Comparison of ENCODE assay signal across 12 cellular contexts in genomic region chr2:109335586-109336266, GRCh38.
DNase-seq lines count a peak whose midpoint lies in the region; ATAC-seq, FAIRE-seq and TF ChIP-seq lines count a peak whose summit lies in the region.
"Had no signal": no experiment of that assay in that cellular context is flagged by ENCODE, and none has a peak within 500 bp of the region (broad histone marks: within the 10 kb centered on the region; RNA-seq: fewer than 3 reads in every experiment).

No MANE protein-coding gene starts in this region.

- no peaks in the 10 kb centered on the region for H3K79me2 ChIP-seq in GM23338 (replicated peaks; ENCODE audit: insufficient read depth)
- no peaks in the 10 kb centered on the region for H3K79me2 ChIP-seq in HepG2 (ENCODE audit: insufficient read depth, low read length)

- peaks cover 0 to 17% (median 4%) of the 10 kb centered on the region in 11 experiments; a peak in 4 of 22 replicates for H3K36me3 ChIP-seq in BLaER1 treated with 17β-estradiol and CSF1 and Interleukin-3, amounts not matched to agents 10 nM and 100 nM
- H3K36me3 ChIP-seq in adipocyte (ENCODE audit: control insufficient read depth, insufficient read depth, low read length, severe bottlenecking) (no peaks in the 10 kb centered on the region), GM23338 (ENCODE audit: insufficient read depth) (no peaks in the 10 kb centered on the region), heart left ventricle (no peaks in the 10 kb centered on the region), HepG2 (replicated peaks in 1 of 2; ENCODE audit: control insufficient read depth in 1 of 2, insufficient read depth in 2 of 2, low read length in 2 of 2) (no peaks in the 10 kb centered on the region)
- H3K36me3 ChIP-seq: heart right ventricle had no signal

- H3K27ac ChIP-seq in BLaER1 treated with 17β-estradiol and CSF1 and Interleukin-3, amounts not matched to agents 10 nM and 100 nM = peak overlapping the region in 9 of 11 experiments; percentile 26 to 90 (median 57); a peak in 18 of 22 replicates
- no peak overlapping the region for H3K27ac ChIP-seq in GM23338 (ENCODE audit: low read depth)
- peak overlapping the region in 1 of 12 donors; percentile 15 for H3K27ac ChIP-seq in heart left ventricle
- no peak overlapping the region for H3K27ac ChIP-seq in HepG2 (ENCODE audit: extremely low read length, insufficient read depth, low read length)
- H3K27ac ChIP-seq: heart right ventricle had no signal

- peaks cover 12% of the 10 kb centered on the region for H3K9me3 Mint-ChIP-seq in mesothelial cell of epicardium
- H3K9me3 Mint-ChIP-seq in GM23338 = peaks cover 13% of the 10 kb centered on the region; the same call in 2 of the 3 replicates

- TF ChIP-seq EP300 in HepG2 (IDR thresholded peaks at IDR 0.05; ENCODE audit: low read depth in 2 of 2, low read length in 2 of 2) (no peak), HepG2 (CRISPR knock-in tag; IDR thresholded peaks at IDR 0.05; ENCODE audit: borderline replicate concordance) (no peak)

- 64 to 68% (median 65%) methylated on average over 13 of the region's 13 CpGs for WGBS in heart left ventricle, 4 donors
- 66% methylated on average over 13 of the region's 13 CpGs for WGBS in HepG2 (ENCODE audit: low lambda C conversion rate)

- no peaks in the 10 kb centered on the region for H3K9me2 ChIP-seq in GM23338 (ENCODE audit: insufficient read depth)

- peaks cover 0 to 95% (median 86%) of the 10 kb centered on the region in 11 experiments; a peak in 19 of 22 replicates for H4K20me1 ChIP-seq in BLaER1 treated with 17β-estradiol and CSF1 and Interleukin-3, amounts not matched to agents 10 nM and 100 nM
- H4K20me1 ChIP-seq in GM23338 (replicated peaks; ENCODE audit: insufficient read depth) (no peaks in the 10 kb centered on the region), HepG2 (ENCODE audit: insufficient read depth, low read length) (no peaks in the 10 kb centered on the region)

- H3K4me2 ChIP-seq in BLaER1 treated with 17β-estradiol and CSF1 and Interleukin-3, amounts not matched to agents 10 nM and 100 nM = peak overlapping the region; percentile 87 to 99 (median 97)
- H3K4me2 ChIP-seq in GM23338 = no peak overlapping the region
- H3K4me2 ChIP-seq in HepG2 (ENCODE audit: low read depth, low read length) = no peak overlapping the region

- H3K27me3 Mint-ChIP-seq in mesothelial cell of epicardium (ENCODE audit: low read depth) (peaks cover 10% of the 10 kb centered on the region), GM23338 (ENCODE audit: insufficient read depth, low read depth, poor library complexity) (peaks cover 13% of the 10 kb centered on the region)

- H3K27me3 ChIP-seq in BLaER1 treated with 17β-estradiol and CSF1 and Interleukin-3, amounts not matched to agents 10 nM and 100 nM = no peaks in the 10 kb centered on the region
- H3K27me3 ChIP-seq in adipocyte (replicated peaks; ENCODE audit: control insufficient read depth, insufficient read depth, low read length) (no peaks in the 10 kb centered on the region), GM23338 (ENCODE audit: insufficient read depth) (no peaks in the 10 kb centered on the region), heart left ventricle (no peaks in the 10 kb centered on the region), HepG2 (ENCODE audit: control insufficient read depth in 1 of 2, insufficient read depth in 2 of 2, low read length in 2 of 2) (peaks cover 0 to 7% of the 10 kb centered on the region in 2 experiments; a peak in 3 of 5 replicates)

- FAIRE-seq in HepG2 (lab: Jason Lieb, UNC) = no peak

- H3K36me3 Mint-ChIP-seq in mesothelial cell of epicardium (no peaks in the 10 kb centered on the region), GM23338 (ENCODE audit: low read depth) (peaks cover 2% of the 10 kb centered on the region; the same call in 1 of the 3 replicates)

- in situ Hi-C loops in HepG2 (cut with HindIII; ENCODE audit: extremely low pct_ligation_motif_present, low pct_unique_long_range_greater_than_20kb) = no loop called here

- H3K4me3 ChIP-seq in BLaER1 treated with 17β-estradiol and CSF1 and Interleukin-3, amounts not matched to agents 10 nM and 100 nM = peak overlapping the region in 5 of 10 experiments; percentile 4 to 26 (median 14); a peak in 4 of 20 replicates
- H3K4me3 ChIP-seq in adipocyte (ENCODE audit: low read length) (peak overlapping the region; percentile 71), GM23338 (no peak overlapping the region), heart left ventricle (peak overlapping the region in 2 of 12 donors; percentile 2 to 7), HepG2 (replicated peaks in 1 of 3; ENCODE audit: insufficient read depth in 1 of 3, low read depth in 2 of 3, low read length in 3 of 3) (no peak overlapping the region)

- peak overlapping the region in 9 of 11 experiments; percentile 1 to 58 (median 25); a peak in 12 of 22 replicates for H3K9ac ChIP-seq in BLaER1 treated with 17β-estradiol and CSF1 and Interleukin-3, amounts not matched to agents 10 nM and 100 nM
- peak overlapping the region; percentile 73 for H3K9ac ChIP-seq in adipocyte (ENCODE audit: low read length)
- no peak overlapping the region for H3K9ac ChIP-seq in HepG2 (ENCODE audit: insufficient read depth, low read depth, low read length)

- peaks cover 80 to 90% (median 86%) of the 10 kb centered on the region in 10 experiments for H3K4me1 ChIP-seq in BLaER1 treated with 17β-estradiol and CSF1 and Interleukin-3, amounts not matched to agents 10 nM and 100 nM
- H3K4me1 ChIP-seq in adipocyte (ENCODE audit: control insufficient read depth, insufficient read depth, low read length) (peaks cover 36% of the 10 kb centered on the region), GM23338 (ENCODE audit: insufficient read depth) (0 out of 2 replicates have a peak, but pooled peaks cover 4% of the 10 kb centered on the region), heart left ventricle (peaks cover 0 to 52% (median 22%) of the 10 kb centered on the region in 12 donors), HepG2 (ENCODE audit: insufficient read depth, low read length) (no peaks in the 10 kb centered on the region)

- peak overlapping the region; percentile 6 for H3K4me3 Mint-ChIP-seq in mesothelial cell of epicardium
- no peak overlapping the region for H3K4me3 Mint-ChIP-seq in GM23338

- ATAC-seq in GM23338 = no peak
- ATAC-seq in heart left ventricle = no peak
- ATAC-seq in HepG2 = no peak
- ATAC-seq: heart right ventricle, right cardiac atrium had no signal

- DNase-seq in LHCN-M2 (ENCODE audit: low read depth) = peak; percentile 88
- DNase-seq in adipocyte (ENCODE audit: low read depth) = peak; percentile 82
- DNase-seq in mesothelial cell of epicardium (ENCODE audit: low spot score in 2 of 2, unreplicated experiment in 2 of 2) = no peak
- no peak for DNase-seq in GM23338 (ENCODE audit: low spot score)
- no peak for DNase-seq in heart left ventricle
- no peak for DNase-seq in cardiac septum (ENCODE audit: low spot score)
- no peak for DNase-seq in HepG2 (ENCODE audit: low spot score)
- DNase-seq: activated CD8-positive, alpha-beta memory T cell treated with anti-CD3 and anti-CD28 coated beads, Interleukin-2, amount 50 U/mL, for 4 hours; GF-D8; heart right ventricle had no signal

- H3K9me3 ChIP-seq in BLaER1 treated with 17β-estradiol and CSF1 and Interleukin-3, amounts not matched to agents 10 nM and 100 nM (replicated peaks in 1 of 11) = peaks cover 0 to 3% (median 0%) of the 10 kb centered on the region in 11 experiments; a peak in 2 of 22 replicates
- H3K9me3 ChIP-seq in adipocyte (ENCODE audit: control insufficient read depth, low read length) (no peaks in the 10 kb centered on the region), heart left ventricle (no peaks in the 10 kb centered on the region), HepG2 (ENCODE audit: low read length) (no peaks in the 10 kb centered on the region)
- H3K9me3 ChIP-seq: heart right ventricle had no signal

- H3K4me1 Mint-ChIP-seq in mesothelial cell of epicardium (peaks cover 29% of the 10 kb centered on the region), GM23338 (peaks cover 25% of the 10 kb centered on the region)

- TF ChIP-seq RAD21 in HepG2 (CRISPR knock-in tag; IDR thresholded peaks at IDR 0.05) = no peak

- BruUV-seq in HepG2 (replicated peaks; lab: Mats Ljungman, UMichigan) = no TSS peak

- H3K27ac Mint-ChIP-seq in mesothelial cell of epicardium = peak overlapping the region; percentile 83
- no peak overlapping the region for H3K27ac Mint-ChIP-seq in GM23338

- H3F3A ChIP-seq in GM23338 (replicated peaks; ENCODE audit: low read depth) = no peaks in the 10 kb centered on the region

- H2AFZ ChIP-seq in GM23338 = no peak overlapping the region
- H2AFZ ChIP-seq in HepG2 (ENCODE audit: low read length) = no peak overlapping the region

- POLR2A ChIA-PET in HepG2 (lab: Yijun Ruan, JAX) = no interaction called here

- TF ChIP-seq CTCF in mesothelial cell of epicardium (IDR thresholded peaks at IDR 0.05; ENCODE audit: unreplicated experiment) = no peak
- TF ChIP-seq CTCF in GM23338 (conservative IDR thresholded peaks at IDR 0.05; ENCODE audit: low read depth in 2 of 2) = no peak
- TF ChIP-seq CTCF in heart left ventricle (IDR thresholded peaks at IDR 0.05) = no peak
- no peak for TF ChIP-seq CTCF in HepG2 (CRISPR knock-in tag; IDR thresholded peaks at IDR 0.05)

- intact Hi-C loops in heart left ventricle (cut with DNase I) (loop anchor here in 1 of 10 donors (5.0 kb wide), 1 partner anchor 53 kb away; no protein-coding TSS in a partner anchor), cardiac septum (cut with DNase I) (no loop called here), HepG2 (cut with micrococcal nuclease; ENCODE audit: unreplicated experiment) (no loop called here)

- TF ChIP-seq POLR2A in heart left ventricle (IDR thresholded peaks at IDR 0.05) (no peak), HepG2 (IDR thresholded peaks at IDR 0.05; ENCODE audit: insufficient read depth in 1 of 2, low read depth in 2 of 2, low read length in 2 of 2) (no peak)

- CTCF ChIA-PET in HepG2 (lab: Yijun Ruan, JAX; ENCODE audit: low intra/inter-chr PET ratio, low total read pairs) = no interaction called here

TF ChIP-seq in GM23338, 12 proteins besides CTCF, POLR2A, EP300 and RAD21 (continues in another document):
- TF ChIP-seq EZH2 (IDR thresholded peaks at IDR 0.05; ENCODE audit: low read depth, unreplicated experiment) (no peak), ZNF331 (CRISPR knock-in tag; IDR thresholded peaks at IDR 0.05; ENCODE audit: low read depth) (no peak), CREB1 (CRISPR knock-in tag; IDR thresholded peaks at IDR 0.05; ENCODE audit: low read depth) (no peak), ZNF114 (CRISPR knock-in tag; IDR thresholded peaks at IDR 0.05) (no peak), NANOG (IDR thresholded peaks at IDR 0.05; ENCODE audit: borderline replicate concordance) (no peak)

TF ChIP-seq in HepG2, 621 proteins besides CTCF, POLR2A, EP300 and RAD21 (continues in another document):
- no peak for TF ChIP-seq ZSCAN30 (CRISPR knock-in tag; IDR thresholded peaks at IDR 0.05)

Comparison
In these comparisons a context has a peak if more than half of its experiments do, and no peak if none do; other contexts are left out.
1. H3K27ac ChIP-seq: peak in BLaER1 treated with 17β-estradiol and CSF1 and Interleukin-3, amounts not matched to agents 10 nM and 100 nM (9 of 11); none in GM23338 (single experiment) and HepG2 (single experiment).
2. H3K4me2 ChIP-seq: peak in BLaER1 treated with 17β-estradiol and CSF1 and Interleukin-3, amounts not matched to agents 10 nM and 100 nM (11 of 11); none in GM23338 (single experiment) and HepG2 (single experiment).
3. DNase-seq: peak in LHCN-M2 (single experiment) and adipocyte (single experiment); none in mesothelial cell of epicardium (0 of 2), GM23338 (single experiment), heart left ventricle (0 of 5), cardiac septum (single experiment) and HepG2 (single experiment).